ENCODE assay signal across 1 cellular context in genomic region chr19:19404879-19405860, GRCh38.
TF ChIP-seq lines count a peak whose summit lies in the region.

GATAD2A (plus strand) TSS chr19:19405675; CDS start chr19:19465346, 59,671 bp downstream.

TF ChIP-seq in HepG2, 621 proteins besides CTCF, POLR2A, EP300 and RAD21 (continued from another document and continues in another):
- TF ChIP-seq DMTF1 (CRISPR knock-in tag; IDR thresholded peaks at IDR 0.05) (no peak; the same call in 1 of the 2 replicates), ZNF746 (CRISPR knock-in tag; IDR thresholded peaks at IDR 0.05) (peak; percentile 59; the same call in 1 of the 2 replicates), ZNF619 (CRISPR knock-in tag; IDR thresholded peaks at IDR 0.05) (peak; percentile 78; the same call in 1 of the 2 replicates), ZKSCAN8 (CRISPR knock-in tag; IDR thresholded peaks at IDR 0.05; ENCODE audit: borderline replicate concordance) (peak; percentile 76; the same call in 1 of the 2 replicates), PREB (CRISPR knock-in tag; IDR thresholded peaks at IDR 0.05) (peak; percentile 85; the same call in 1 of the 2 replicates), BCL3 (CRISPR knock-in tag; IDR thresholded peaks at IDR 0.05) (peak; percentile 98), NCOA2 (CRISPR knock-in tag; IDR thresholded peaks at IDR 0.05) (peak; percentile 68; the same call in 1 of the 2 replicates), NKX3-1 (CRISPR knock-in tag; IDR thresholded peaks at IDR 0.05) (peak; percentile 98), GATAD1 (CRISPR knock-in tag; IDR thresholded peaks at IDR 0.05) (peak; percentile 79), SIN3B (IDR thresholded peaks at IDR 0.05; ENCODE audit: low read length) (no peak), ZSCAN12 (CRISPR knock-in tag; IDR thresholded peaks at IDR 0.05) (peak; percentile 97; the same call in 1 of the 2 replicates), AFF4 (CRISPR knock-in tag; IDR thresholded peaks at IDR 0.05) (no peak), SPEN (CRISPR knock-in tag; IDR thresholded peaks at IDR 0.05; ENCODE audit: low read depth) (peak; percentile 79; the same call in 1 of the 2 replicates), HOXA3 (CRISPR knock-in tag; IDR thresholded peaks at IDR 0.05) (peak; percentile 92), ETS1 (CRISPR knock-in tag; IDR thresholded peaks at IDR 0.05) (peak; percentile 90), ZMYM2 (CRISPR knock-in tag; IDR thresholded peaks at IDR 0.05) (peak; percentile 86), ZBTB49 (CRISPR knock-in tag; IDR thresholded peaks at IDR 0.05; ENCODE audit: borderline replicate concordance) (0 out of 2 replicates have a peak, but pooled peaks have one; percentile 42), SATB2 (CRISPR knock-in tag; IDR thresholded peaks at IDR 0.05) (peak; percentile 86; the same call in 1 of the 2 replicates), ZZZ3 (CRISPR knock-in tag; IDR thresholded peaks at IDR 0.05; ENCODE audit: borderline replicate concordance) (peak; percentile 67), SOX6 (IDR thresholded peaks at IDR 0.05) (no peak), SOX6 (CRISPR knock-in tag; IDR thresholded peaks at IDR 0.05) (peak; percentile 55; the same call in 1 of the 2 replicates), ZNF350 (CRISPR knock-in tag; IDR thresholded peaks at IDR 0.05; ENCODE audit: borderline replicate concordance, low read depth) (peak; percentile 74; the same call in 1 of the 2 replicates), NFE2L2 (IDR thresholded peaks at IDR 0.05; ENCODE audit: low read length) (no peak), ZNF7 (CRISPR knock-in tag; IDR thresholded peaks at IDR 0.05) (no peak), YEATS4 (CRISPR knock-in tag; IDR thresholded peaks at IDR 0.05; ENCODE audit: borderline replicate concordance) (peak; percentile 95), ATAD3A (CRISPR knock-in tag; IDR thresholded peaks at IDR 0.05) (no peak), ZNF782 (CRISPR knock-in tag; IDR thresholded peaks at IDR 0.05; ENCODE audit: borderline replicate concordance) (peak; percentile 90), HMGA1 (CRISPR knock-in tag; conservative IDR thresholded peaks at IDR 0.05) (no peak), JUN (CRISPR knock-in tag; IDR thresholded peaks at IDR 0.05) (peak; percentile 36; the same call in 1 of the 2 replicates), HDAC2 (CRISPR knock-in tag; IDR thresholded peaks at IDR 0.05) (peak; percentile 86), KAT8 (CRISPR knock-in tag; IDR thresholded peaks at IDR 0.05) (peak; percentile 71), ARHGAP35 (CRISPR knock-in tag; IDR thresholded peaks at IDR 0.05; ENCODE audit: borderline replicate concordance) (peak; percentile 87; the same call in 1 of the 2 replicates), REL (CRISPR knock-in tag; conservative IDR thresholded peaks at IDR 0.05) (peak; percentile 96), ARNTL (CRISPR knock-in tag; IDR thresholded peaks at IDR 0.05) (peak; percentile 73), MTA3 (CRISPR knock-in tag; IDR thresholded peaks at IDR 0.05) (0 out of 2 replicates have a peak, but pooled peaks have one; percentile 70), TFAP4 (IDR thresholded peaks at IDR 0.05; ENCODE audit: borderline replicate concordance, low read depth) (peak; percentile 84), SKI (IDR thresholded peaks at IDR 0.05; ENCODE audit: partially characterized antibody) (peak; percentile 62), ZUFSP (CRISPR knock-in tag; IDR thresholded peaks at IDR 0.05; ENCODE audit: borderline replicate concordance) (no peak), ZNF570 (CRISPR knock-in tag; IDR thresholded peaks at IDR 0.05; ENCODE audit: borderline replicate concordance) (peak; percentile 86; the same call in 1 of the 2 replicates), ATF2 (CRISPR knock-in tag; IDR thresholded peaks at IDR 0.05) (peak; percentile 73; the same call in 1 of the 2 replicates), ZFP37 (CRISPR knock-in tag; IDR thresholded peaks at IDR 0.05; ENCODE audit: borderline replicate concordance) (peak; percentile 94), ZSCAN22 (CRISPR knock-in tag; IDR thresholded peaks at IDR 0.05) (no peak), KDM6A (CRISPR knock-in tag; IDR thresholded peaks at IDR 0.05; ENCODE audit: low read depth) (no peak), CREB3 (CRISPR knock-in tag; IDR thresholded peaks at IDR 0.05) (peak; percentile 91), AGO1 (IDR thresholded peaks at IDR 0.05; ENCODE audit: low read depth, low read length, poor library complexity, severe bottlenecking) (no peak), RARG (CRISPR knock-in tag; IDR thresholded peaks at IDR 0.05; ENCODE audit: low read depth) (0 out of 2 replicates have a peak, but pooled peaks have one; percentile 49), HMG20A (CRISPR knock-in tag; IDR thresholded peaks at IDR 0.05; ENCODE audit: borderline replicate concordance) (0 out of 2 replicates have a peak, but pooled peaks have one; percentile 25)
